ENCODE assay signal across 8 cellular contexts in genomic region chr19:49849433-49850220, GRCh38. TPM values are rescaled to one million over a fixed set of nuclear protein-coding genes. Genes with fewer than 3 reads are reported as not detected.
DNase-seq lines count a peak whose midpoint lies in the region; ATAC-seq and TF ChIP-seq lines count a peak whose summit lies in the region.

No MANE protein-coding gene starts in this region.

- H3K36me3 ChIP-seq in DOHH2 (ENCODE audit: control insufficient read depth, low read length) (peaks cover 17% of the 10 kb centered on the region), PC-3 (ENCODE audit: low read depth, low read length) (no peaks in the 10 kb centered on the region), parathyroid adenoma (ENCODE audit: control insufficient read depth, insufficient read depth, low read length) (no peaks in the 10 kb centered on the region)

- H3K4me3 ChIP-seq in DOHH2 (ENCODE audit: low read length) (peak overlapping the region; percentile 81), PC-3 (ENCODE audit: low read length) (peak overlapping the region; percentile 86), epithelial cell of esophagus (ENCODE audit: low read length) (peak overlapping the region; percentile 91), parathyroid adenoma (ENCODE audit: low read depth, low read length) (peak overlapping the region; percentile 99)

- peaks cover 13% of the 10 kb centered on the region; the same call in 1 of the 2 replicates for H4K20me1 ChIP-seq in DOHH2 (ENCODE audit: control insufficient read depth, insufficient read depth, low read depth, low read length)
- H4K20me1 ChIP-seq in PC-3 (ENCODE audit: low read length), result peaks cover 23% of the 10 kb centered on the region; the same call in 1 of the 2 replicates

- intact Hi-C loops in PC-3 (cut with micrococcal nuclease), result loop anchor here (1.0 to 5.0 kb wide), 4 partner anchors 31 to 97 kb away; partner anchors contain the start of genes AP2A1, FUZ and MED25

- H3K4me1 ChIP-seq in DOHH2 (ENCODE audit: control insufficient read depth, low read length), result peaks cover 54% of the 10 kb centered on the region
- H3K4me1 ChIP-seq in PC-3 (ENCODE audit: insufficient read depth, low read length), result peaks cover 37% of the 10 kb centered on the region
- H3K4me1 ChIP-seq in parathyroid adenoma, result peaks cover 4% of the 10 kb centered on the region

- no peaks in the 10 kb centered on the region; the same call in 1 of the 2 replicates for H3K27me3 ChIP-seq in DOHH2 (ENCODE audit: control insufficient read depth, low read length)
- no peaks in the 10 kb centered on the region for H3K27me3 ChIP-seq in PC-3 (ENCODE audit: low read length)
- H3K27me3 ChIP-seq in parathyroid adenoma (ENCODE audit: control insufficient read depth, insufficient read depth, low read length), result no peaks in the 10 kb centered on the region

- no peak for DNase-seq in PC-3
- no peak for DNase-seq in epithelial cell of esophagus (ENCODE audit: low read depth)
- no peak for DNase-seq in effector CD4-positive, alpha-beta T cell

- POLR2A ChIA-PET in PC-3 (lab: Charles Lee; ENCODE audit: unreplicated experiment), result interaction anchor here (0.5 to 0.9 kb wide), 4 partner anchors 18 to 91 kb away, joined by 3 to 23 read pairs (median 5); partner anchors contain the start of gene PNKP

- H3K27ac ChIP-seq in DOHH2 (ENCODE audit: low read depth, low read length) (no peak overlapping the region), PC-3 (ENCODE audit: low read length) (peak overlapping the region; percentile 91), parathyroid adenoma (peak overlapping the region; percentile 96)

- H2AFZ ChIP-seq in PC-3 (ENCODE audit: low read length) (peak overlapping the region; percentile 89), parathyroid adenoma (no peak overlapping the region)

- H3K9me3 ChIP-seq in DOHH2 (ENCODE audit: control insufficient read depth, insufficient read depth, low read length) (no peaks in the 10 kb centered on the region), PC-3 (ENCODE audit: low read length) (no peaks in the 10 kb centered on the region), parathyroid adenoma (ENCODE audit: control insufficient read depth, low read length) (no peaks in the 10 kb centered on the region)

- no peak for TF ChIP-seq CTCF in DOHH2 (IDR thresholded peaks at IDR 0.05; ENCODE audit: low read depth, low read length, poor library complexity, severe bottlenecking)
- TF ChIP-seq CTCF in PC-3 (conservative IDR thresholded peaks at IDR 0.05; ENCODE audit: low read depth, low read length), result no peak
- TF ChIP-seq CTCF in epithelial cell of esophagus (IDR thresholded peaks at IDR 0.05; ENCODE audit: insufficient read depth, low read depth, low read length, missing control alignments), result no peak
- no peak for TF ChIP-seq CTCF in parathyroid adenoma (IDR thresholded peaks at IDR 0.05)

- peaks cover 29% of the 10 kb centered on the region for H3K79me2 ChIP-seq in DOHH2 (ENCODE audit: control insufficient read depth, low read length)
- peaks cover 41% of the 10 kb centered on the region for H3K79me2 ChIP-seq in PC-3 (ENCODE audit: low read length)
- H3K79me2 ChIP-seq in parathyroid adenoma, result peaks cover 10% of the 10 kb centered on the region

- CTCF ChIA-PET in PC-3 (lab: Charles Lee), result no interaction called here

- H3K9me2 ChIP-seq in DOHH2 (replicated peaks; ENCODE audit: control insufficient read depth, low read length) (no peaks in the 10 kb centered on the region), PC-3 (replicated peaks; ENCODE audit: low read length) (no peaks in the 10 kb centered on the region)

- TSS peak; percentile 53 for BruUV-seq in PC-3 (replicated peaks; lab: Mats Ljungman, UMichigan)

- H3F3A ChIP-seq in DOHH2 (ENCODE audit: control insufficient read depth, insufficient read depth) (peaks cover 20% of the 10 kb centered on the region), PC-3 (ENCODE audit: low read length, unreplicated experiment) (no peaks in the 10 kb centered on the region)

- ATAC-seq in PC-3, result no peak
- ATAC-seq in GM21825 (IDR thresholded peaks at IDR 0.05; ENCODE audit: unreplicated experiment), result no peak
- ATAC-seq in GM21723 (IDR thresholded peaks at IDR 0.05; ENCODE audit: unreplicated experiment), result no peak
- no peak for ATAC-seq in HG03378 (IDR thresholded peaks at IDR 0.05; ENCODE audit: unreplicated experiment)

- H3K9ac ChIP-seq in PC-3 (ENCODE audit: low read length), result peak overlapping the region; percentile 89
- H3K9ac ChIP-seq in parathyroid adenoma, result no peak overlapping the region

- H3K4me2 ChIP-seq in DOHH2 (ENCODE audit: low read length) (peak overlapping the region; percentile 57), PC-3 (ENCODE audit: low read length) (peak overlapping the region; percentile 93), parathyroid adenoma (ENCODE audit: low read length) (peak overlapping the region; percentile 82)

RNA-seq across cellular contexts. Expression of gene PTOV1, which starts 1.3 kb away (rescaled TPM):
- 138 and 148 TPM in 2 replicates for total RNA-seq in PC-3 (2014; rRNA removed)

RNA-seq across cellular contexts. Expression of gene PNKP, which starts 17.7 kb away (rescaled TPM):
- 141 and 172 TPM in 2 replicates for total RNA-seq in PC-3 (2014; rRNA removed)

RNA-seq across cellular contexts. Expression of gene AKT1S1, which starts 27.5 kb away (rescaled TPM):
- total RNA-seq in PC-3 (2014; rRNA removed), result 42.3 and 61.0 TPM in 2 replicates

RNA-seq across cellular contexts. Expression of gene TBC1D17, which starts 27.9 kb away (rescaled TPM):
- total RNA-seq in PC-3 (2014; rRNA removed), result 17.8 and 18.8 TPM in 2 replicates

RNA-seq across cellular contexts. Expression of gene MED25, which starts 31.5 kb away (rescaled TPM):
- 47.5 and 54.9 TPM in 2 replicates for total RNA-seq in PC-3 (2014; rRNA removed)
